In the genomic region with DNA sequence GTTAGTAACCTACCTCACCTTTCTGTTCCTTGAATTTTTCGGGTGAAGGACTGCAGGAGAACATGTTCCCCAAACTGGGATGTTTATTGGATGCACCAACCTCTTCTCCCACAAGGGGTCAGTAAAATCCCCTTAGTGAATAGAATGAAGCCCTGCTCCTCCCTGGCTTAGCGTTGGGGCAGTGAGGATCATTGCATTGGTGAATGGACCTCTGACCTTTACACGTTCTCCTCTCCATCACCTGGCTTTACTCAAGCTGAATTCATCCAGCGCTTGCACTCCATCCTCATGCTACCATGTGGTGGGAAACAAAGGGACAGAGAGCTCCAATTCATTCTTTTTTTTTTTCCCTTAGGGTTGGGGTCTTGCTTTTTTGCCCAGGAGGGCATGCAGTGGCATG, we compare ENCODE assay signal across 8 cellular contexts.
DNase-seq lines count a peak whose midpoint lies in the region; ATAC-seq and TF ChIP-seq lines count a peak whose summit lies in the region.

No MANE protein-coding gene starts in this region.

- no peak overlapping the region for H3K4me3 Mint-ChIP-seq in neural crest cell

- DNase-seq in D341Med (ENCODE audit: low spot score) (peak; percentile 76), SJCRH30 (peak; percentile 26 to 62), fibroblast of gingiva (ENCODE audit: low read depth) (peak; percentile 16), neural crest cell (ENCODE audit: low read depth, low spot score) (peak; percentile 60), DMS79 (lab: John Stamatoyannopoulos, UW) (no peak), epidermal melanocyte (ENCODE audit: insufficient read length, low spot score) (no peak)

- H3K36me3 Mint-ChIP-seq in neural crest cell (ENCODE audit: low read depth): no peaks in the 10 kb centered on the region

- H3K36me3 ChIP-seq in SJCRH30: no peaks in the 10 kb centered on the region

- no peaks in the 10 kb centered on the region for H3K9me3 Mint-ChIP-seq in neural crest cell

- no peaks in the 10 kb centered on the region for H3K27me3 Mint-ChIP-seq in neural crest cell (ENCODE audit: low read depth)

- H3K27ac Mint-ChIP-seq in neural crest cell (ENCODE audit: unreplicated experiment): no peak overlapping the region

- TF ChIP-seq CTCF in neural crest cell (conservative IDR thresholded peaks at IDR 0.05): peak; percentile 80

- no peaks in the 10 kb centered on the region for H3K4me1 ChIP-seq in SJCRH30

- peak; percentile 78 for ATAC-seq in GM18511 (IDR thresholded peaks at IDR 0.05; ENCODE audit: unreplicated experiment)
- peak; percentile 72 for ATAC-seq in HG03432 (IDR thresholded peaks at IDR 0.05; ENCODE audit: unreplicated experiment)

- H3K4me1 Mint-ChIP-seq in neural crest cell: no peaks in the 10 kb centered on the region

- H3K27ac ChIP-seq in SJCRH30: no peak overlapping the region

- no peaks in the 10 kb centered on the region for H3K27me3 ChIP-seq in SJCRH30

- H3K9me3 ChIP-seq in SJCRH30 (replicated peaks): no peaks in the 10 kb centered on the region

- H3K4me3 ChIP-seq in SJCRH30: no peak overlapping the region

Comparison
In these comparisons a context has a peak if more than half of its experiments do, and no peak if none do; other contexts are left out.
1. DNase-seq: peak in D341Med (single experiment), SJCRH30 (2 of 2), fibroblast of gingiva (single experiment) and neural crest cell (single experiment); none in DMS79 (single experiment) and epidermal melanocyte (single experiment).